17 cellular contexts compared by ENCODE assay signal in the genomic region with DNA sequence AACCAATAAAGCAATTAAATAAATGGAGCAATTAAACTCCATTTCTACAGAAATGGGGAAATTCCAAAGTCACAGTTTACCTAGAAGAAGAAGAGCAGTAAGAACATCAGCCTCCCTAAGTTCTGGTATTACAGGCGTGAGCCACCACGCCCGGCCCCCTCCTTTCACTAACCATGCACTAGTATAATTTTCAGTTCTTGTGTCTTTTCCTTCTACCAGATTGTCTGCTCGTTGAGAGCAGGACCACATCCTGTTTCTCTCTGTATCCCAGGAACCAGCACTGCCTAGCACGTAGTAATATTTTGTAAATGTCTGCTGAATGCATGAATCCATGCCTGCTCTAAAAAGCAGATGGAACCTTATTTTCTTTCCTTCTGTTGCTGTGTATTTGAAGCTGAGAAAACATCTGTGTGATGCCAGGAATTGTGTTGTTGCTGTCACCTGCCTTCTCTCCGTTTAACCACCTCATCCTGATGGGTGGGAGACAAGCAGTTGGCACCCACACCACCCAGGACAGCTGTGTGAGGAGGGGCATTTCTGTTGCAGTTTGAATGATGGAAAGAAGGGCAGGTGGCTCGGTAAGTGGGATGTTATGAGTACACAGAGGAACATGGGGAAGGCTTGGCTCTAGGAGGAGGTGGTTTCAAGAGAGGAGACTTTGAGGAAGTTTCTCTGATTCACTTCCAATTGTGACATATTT. TPM values are rescaled to one million over a fixed set of nuclear protein-coding genes. Genes with fewer than 3 reads are reported as not detected.
DNase-seq lines count a peak whose midpoint lies in the region; ATAC-seq and TF ChIP-seq lines count a peak whose summit lies in the region.
"Had no signal": no experiment of that assay in that cellular context is flagged by ENCODE, and none has a peak within 500 bp of the region (broad histone marks: within the 10 kb centered on the region; RNA-seq: fewer than 3 reads in every experiment).

No MANE protein-coding gene starts in this region.

- CTCF ChIA-PET in activated CD4-positive, alpha-beta T cell treated with anti-CD3 and anti-CD28 coated beads, Interleukin-2, amount 10 ng/mL, durations not matched to agents 7 days and 5 days (lab: Charles Lee), result interaction anchor here (0.9 to 1.3 kb wide), 4 partner anchors 10 to 30 kb away, joined by 3 to 4 read pairs (median 3); a partner anchor contains a TSS

- H3K4me2 ChIP-seq in hepatocyte, result no peak overlapping the region

- H3K9me2 ChIP-seq in hepatocyte (replicated peaks; ENCODE audit: insufficient read depth), result no peaks in the 10 kb centered on the region

- H4K20me1 ChIP-seq in hepatocyte (ENCODE audit: insufficient read depth, poor library complexity, severe bottlenecking), result no peaks in the 10 kb centered on the region

- H3K4me1 Mint-ChIP-seq in activated CD4-positive, alpha-beta T cell treated with anti-CD3 and anti-CD28 coated beads, Interleukin-2, amount 10 ng/mL, durations not matched to agents 7 days and 5 days, result peaks cover 44% of the 10 kb centered on the region
- H3K4me1 Mint-ChIP-seq in activated T-helper 2 cell treated with anti-CD3 and anti-CD28 coated beads, Interferon-gamma antibody, Interleukin-2, Interleukin-4, amounts not matched to agents 10 μg/mL and 5 μg/mL and 100 μg/mL, durations not matched to agents 14 hours and 24 hours and 36 hours (ENCODE audit: low read depth), result peaks cover 78% of the 10 kb centered on the region

- peak; percentile 31 for DNase-seq in activated CD4-positive, alpha-beta T cell treated with anti-CD3 and anti-CD28 coated beads for 48 hours
- no peak for DNase-seq in activated CD4-positive, alpha-beta T cell treated with anti-CD3 and anti-CD28 coated beads, Interleukin-2, amount 10 ng/mL, durations not matched to agents 7 days and 5 days
- peak; percentile 94 for DNase-seq in NCI-H1694 (lab: John Stamatoyannopoulos, UW)
- DNase-seq in activated T-helper 2 cell treated with anti-CD3 and anti-CD28 coated beads, Interferon-gamma antibody, Interleukin-2, Interleukin-4, amounts not matched to agents 10 μg/mL and 5 μg/mL and 100 μg/mL, durations not matched to agents 14 hours and 24 hours and 36 hours (ENCODE audit: low spot score), result no peak
- peak; percentile 51 for DNase-seq in stimulated activated CD8-positive, alpha-beta memory T cell treated with anti-CD3 and anti-CD28 coated beads, Interleukin-4, amount 100 ng/mL, for 48 hours
- DNase-seq in posterior cingulate gyrus, result no peak
- DNase-seq in hepatocyte (ENCODE audit: low spot score), result no peak
- DNase-seq: ACHN; activated effector memory CD4-positive, alpha-beta T cell treated with Interleukin-2 at 50 U/mL for 16 hours; DMS79; NCI-H1048; NCI-H526; ovary; SJCRH30; WERI-Rb-1 had no signal

- H3K79me2 ChIP-seq in hepatocyte, result no peaks in the 10 kb centered on the region

- H3K27ac ChIP-seq in hepatocyte, result no peak overlapping the region
- H3K27ac ChIP-seq: ovary, SJCRH30, WERI-Rb-1 had no signal

- no peak overlapping the region for H3K4me3 Mint-ChIP-seq in activated CD4-positive, alpha-beta T cell treated with anti-CD3 and anti-CD28 coated beads, Interleukin-2, amount 10 ng/mL, durations not matched to agents 7 days and 5 days
- peak overlapping the region; percentile 66 for H3K4me3 Mint-ChIP-seq in activated T-helper 2 cell treated with anti-CD3 and anti-CD28 coated beads, Interferon-gamma antibody, Interleukin-2, Interleukin-4, amounts not matched to agents 10 μg/mL and 5 μg/mL and 100 μg/mL, durations not matched to agents 14 hours and 24 hours and 36 hours (ENCODE audit: low read depth)

- H3K4me3 ChIP-seq in hepatocyte, result no peak overlapping the region
- H3K4me3 ChIP-seq: ovary, SJCRH30 had no signal

- H3K27me3 Mint-ChIP-seq in activated CD4-positive, alpha-beta T cell treated with anti-CD3 and anti-CD28 coated beads, Interleukin-2, amount 10 ng/mL, durations not matched to agents 7 days and 5 days, result no peaks in the 10 kb centered on the region
- no peaks in the 10 kb centered on the region for H3K27me3 Mint-ChIP-seq in activated T-helper 2 cell treated with anti-CD3 and anti-CD28 coated beads, Interferon-gamma antibody, Interleukin-2, Interleukin-4, amounts not matched to agents 10 μg/mL and 5 μg/mL and 100 μg/mL, durations not matched to agents 14 hours and 24 hours and 36 hours (ENCODE audit: low read depth)

- H3K27me3 ChIP-seq in hepatocyte, result no peaks in the 10 kb centered on the region
- H3K27me3 ChIP-seq: ovary, SJCRH30 had no signal

- no peak for ATAC-seq in HG03025 (IDR thresholded peaks at IDR 0.05; ENCODE audit: low FRiP score, unreplicated experiment)
- ATAC-seq: esophagus mucosa had no signal

- no peaks in the 10 kb centered on the region for H3K9me3 Mint-ChIP-seq in activated CD4-positive, alpha-beta T cell treated with anti-CD3 and anti-CD28 coated beads, Interleukin-2, amount 10 ng/mL, durations not matched to agents 7 days and 5 days
- H3K9me3 Mint-ChIP-seq in activated T-helper 2 cell treated with anti-CD3 and anti-CD28 coated beads, Interferon-gamma antibody, Interleukin-2, Interleukin-4, amounts not matched to agents 10 μg/mL and 5 μg/mL and 100 μg/mL, durations not matched to agents 14 hours and 24 hours and 36 hours, result no peaks in the 10 kb centered on the region

- H3K36me3 Mint-ChIP-seq in activated CD4-positive, alpha-beta T cell treated with anti-CD3 and anti-CD28 coated beads, Interleukin-2, amount 10 ng/mL, durations not matched to agents 7 days and 5 days (ENCODE audit: low read depth), result peaks cover 24% of the 10 kb centered on the region
- H3K36me3 Mint-ChIP-seq in activated T-helper 2 cell treated with anti-CD3 and anti-CD28 coated beads, Interferon-gamma antibody, Interleukin-2, Interleukin-4, amounts not matched to agents 10 μg/mL and 5 μg/mL and 100 μg/mL, durations not matched to agents 14 hours and 24 hours and 36 hours (ENCODE audit: low read depth), result peaks cover 68% of the 10 kb centered on the region

- POLR2A ChIA-PET in activated CD4-positive, alpha-beta T cell treated with anti-CD3 and anti-CD28 coated beads, Interleukin-2, amount 10 ng/mL, durations not matched to agents 7 days and 5 days (lab: Charles Lee), result no interaction called here

- no peak for TF ChIP-seq CTCF in hepatocyte (IDR thresholded peaks at IDR 0.05; ENCODE audit: poor library complexity)

- H2AFZ ChIP-seq in hepatocyte, result no peak overlapping the region

- H3K4me1 ChIP-seq in hepatocyte (ENCODE audit: insufficient read depth), result no peaks in the 10 kb centered on the region
- H3K4me1 ChIP-seq: SJCRH30 had no signal

- no peaks in the 10 kb centered on the region for H3K9me3 ChIP-seq in hepatocyte (ENCODE audit: low read depth)
- H3K9me3 ChIP-seq: ovary, SJCRH30 had no signal

- no peak overlapping the region for H3K27ac Mint-ChIP-seq in activated CD4-positive, alpha-beta T cell treated with anti-CD3 and anti-CD28 coated beads, Interleukin-2, amount 10 ng/mL, durations not matched to agents 7 days and 5 days
- H3K27ac Mint-ChIP-seq in activated T-helper 2 cell treated with anti-CD3 and anti-CD28 coated beads, Interferon-gamma antibody, Interleukin-2, Interleukin-4, amounts not matched to agents 10 μg/mL and 5 μg/mL and 100 μg/mL, durations not matched to agents 14 hours and 24 hours and 36 hours, result peak overlapping the region; percentile 90

- intact Hi-C loops in activated T-helper 2 cell treated with anti-CD3 and anti-CD28 coated beads, Interferon-gamma antibody, Interleukin-2, Interleukin-4, amounts not matched to agents 10 μg/mL and 5 μg/mL and 100 μg/mL, durations not matched to agents 14 hours and 24 hours and 36 hours (cut with micrococcal nuclease), result loop anchor here (1.0 kb wide), 2 partner anchors 12 to 24 kb away; no protein-coding TSS in a partner anchor
- intact Hi-C loops in posterior cingulate gyrus (cut with DNase I), result no loop called here

- 95% methylated on average over 7 of the region's 7 CpGs for WGBS in hepatocyte (ENCODE audit: low lambda C conversion rate, missing lambda C conversion rate)

- H3K36me3 ChIP-seq in hepatocyte (replicated peaks; ENCODE audit: insufficient read depth, low read depth), result no peaks in the 10 kb centered on the region
- H3K36me3 ChIP-seq: ovary, SJCRH30, WERI-Rb-1 had no signal

RNA-seq across cellular contexts. Expression of a gene that starts 30.0 kb away (rescaled TPM):
- total RNA-seq in activated CD4-positive, alpha-beta T cell treated with anti-CD3 and anti-CD28 coated beads, Interleukin-2, amount 10 ng/mL, durations not matched to agents 7 days and 5 days, result 10 to 100 TPM; 11.9 to 12.1 TPM
- 57.2 and 66.0 TPM in 2 replicates for total RNA-seq in activated T-helper 2 cell treated with anti-CD3 and anti-CD28 coated beads, Interferon-gamma antibody, Interleukin-2, Interleukin-4, amounts not matched to agents 10 μg/mL and 5 μg/mL and 100 μg/mL, durations not matched to agents 14 hours and 24 hours and 36 hours
- 25.8 and 29.2 TPM in 2 replicates for total RNA-seq in hepatocyte
- 14.5 and 21.3 TPM in 2 replicates for polyA plus RNA-seq in hepatocyte

Comparison
In these comparisons a context has a peak if more than half of its experiments do, and no peak if none do; other contexts are left out.
1. DNase-seq: peak in activated CD4-positive, alpha-beta T cell treated with anti-CD3 and anti-CD28 coated beads for 48 hours (single experiment), NCI-H1694 (single experiment) and stimulated activated CD8-positive, alpha-beta memory T cell treated with anti-CD3 and anti-CD28 coated beads, Interleukin-4, amount 100 ng/mL, for 48 hours (single experiment); none in activated CD4-positive, alpha-beta T cell treated with anti-CD3 and anti-CD28 coated beads, Interleukin-2, amount 10 ng/mL, durations not matched to agents 7 days and 5 days (single experiment), activated T-helper 2 cell treated with anti-CD3 and anti-CD28 coated beads, Interferon-gamma antibody, Interleukin-2, Interleukin-4, amounts not matched to agents 10 μg/mL and 5 μg/mL and 100 μg/mL, durations not matched to agents 14 hours and 24 hours and 36 hours (single experiment), posterior cingulate gyrus (0 of 10) and hepatocyte (single experiment).